In genomic region chr6:6008114-6008647, GRCh38 we compare ENCODE assay signal across 8 cellular contexts. TPM values are rescaled to one million over a fixed set of nuclear protein-coding genes. Genes with fewer than 3 reads are reported as not detected.
DNase-seq lines count a peak whose midpoint lies in the region; ATAC-seq, FAIRE-seq and TF ChIP-seq lines count a peak whose summit lies in the region.

No MANE protein-coding gene starts in this region.

- H3K27ac Mint-ChIP-seq in nephron = no peak overlapping the region

- no peak for TF ChIP-seq POLR2A in body of pancreas (IDR thresholded peaks at IDR 0.05)

- peaks cover 0 to 61% of the 10 kb centered on the region in 2 donors for H3K27me3 ChIP-seq in body of pancreas

- no peak for FAIRE-seq in frontal cortex (lab: Jason Lieb, UNC)

- TF ChIP-seq CTCF in body of pancreas (IDR thresholded peaks at IDR 0.05) (no peak), nephron (IDR thresholded peaks at IDR 0.05; ENCODE audit: unreplicated experiment in 3 of 3) (no peak)

- H3K4me1 Mint-ChIP-seq in nephron = peaks cover 40% of the 10 kb centered on the region

- H3K9me3 Mint-ChIP-seq in nephron = no peaks in the 10 kb centered on the region

- H3K4me3 Mint-ChIP-seq in nephron = peak overlapping the region; percentile 81 to 82 (median 81)

- peak overlapping the region in 2 of 4 donors; percentile 13 to 55 for H3K27ac ChIP-seq in body of pancreas

- intact Hi-C loops in body of pancreas (cut with DNase I) = no loop called here

- H3K9me3 ChIP-seq in body of pancreas = no peaks in the 10 kb centered on the region

- no peak for DNase-seq in body of pancreas
- no peak for DNase-seq in midbrain (lab: John Stamatoyannopoulos, UW)
- DNase-seq in NCI-H446 (lab: John Stamatoyannopoulos, UW) = no peak
- no peak for DNase-seq in frontal cortex (ENCODE audit: low spot score in 2 of 2)
- DNase-seq in GM03348 (ENCODE audit: low spot score) = no peak

- no peaks in the 10 kb centered on the region for H3K36me3 ChIP-seq in body of pancreas (replicated peaks in 1 of 2; ENCODE audit: insufficient read depth in 1 of 2, low read depth in 2 of 2)

- H3K4me3 ChIP-seq in body of pancreas = peak overlapping the region in 1 of 2 donors; percentile 16

- H3K36me3 Mint-ChIP-seq in nephron (ENCODE audit: low read depth) = no peaks in the 10 kb centered on the region

- H3K27me3 Mint-ChIP-seq in nephron (ENCODE audit: low read depth) = peaks cover 90% of the 10 kb centered on the region

- H3K4me1 ChIP-seq in body of pancreas = peaks cover 37% of the 10 kb centered on the region

- ATAC-seq in GM18517 (IDR thresholded peaks at IDR 0.05; ENCODE audit: unreplicated experiment) (peak; percentile 26), HG03196 (IDR thresholded peaks at IDR 0.05; ENCODE audit: unreplicated experiment) (peak; percentile 2), body of pancreas (peak; percentile 8)

- WGBS in body of pancreas, 2 donors = 1 to 3% methylated on average over 18 of the region's 18 CpGs

RNA-seq across cellular contexts. Expression of gene NRN1, which starts 1.5 kb away (rescaled TPM):
- total RNA-seq in body of pancreas = 1 to 10 TPM in 1 of 2 donors, under 1 TPM in 1; 0.99 to 4.4 TPM
- 9.8 TPM for total RNA-seq in frontal cortex
